6 cellular contexts compared by ENCODE assay signal in genomic region chr15:75799190-75799589, GRCh38.
"Had no signal": no experiment of that assay in that cellular context is flagged by ENCODE, and none has a peak within 500 bp of the region (broad histone marks: within the 10 kb centered on the region; RNA-seq: fewer than 3 reads in every experiment).

No MANE protein-coding gene starts in this region.

- H3K4me3 Mint-ChIP-seq: IgD-negative memory B cell had no signal

- H3K36me3 Mint-ChIP-seq: IgD-negative memory B cell had no signal

- H3K9me3 Mint-ChIP-seq: IgD-negative memory B cell had no signal

- FAIRE-seq: HepG2, HTR-8/SVneo had no signal

- DNase-seq: IMR-90, KBM-7 had no signal

- H3K27ac Mint-ChIP-seq: IgD-negative memory B cell had no signal

- H3K27ac ChIP-seq: HL-60 had no signal

- ATAC-seq: HepG2 had no signal
